8 cellular contexts compared by ENCODE assay signal in genomic region chr2:30239308-30240161, GRCh38.
A peak's percentile ranks its signal among the peaks of the same experiment; 100 is the strongest.
DNase-seq lines count a peak whose midpoint lies in the region; ATAC-seq and TF ChIP-seq lines count a peak whose summit lies in the region.

No MANE protein-coding gene starts in this region.

- peak overlapping the region; percentile 79 for H3K27ac Mint-ChIP-seq in stimulated activated effector memory CD8-positive, alpha-beta T cell treated with anti-CD3 and anti-CD28 coated beads, Interleukin-12 subunit alpha, Interleukin-12 subunit beta, amount 100 ng/mL, for 72 hours

- H3K4me3 Mint-ChIP-seq in stimulated activated effector memory CD8-positive, alpha-beta T cell treated with anti-CD3 and anti-CD28 coated beads, Interleukin-12 subunit alpha, Interleukin-12 subunit beta, amount 100 ng/mL, for 72 hours = peak overlapping the region; percentile 76

- TF ChIP-seq CTCF in LNCAP (IDR thresholded peaks at IDR 0.05) = peak; percentile 90

- DNase-seq in GDM1 (lab: John Stamatoyannopoulos, UW) = peak; percentile 47
- peak; percentile 54 to 75 for DNase-seq in activated CD4-positive, alpha-beta T cell treated with anti-CD3 and anti-CD28 coated beads for 4 hours
- peak; percentile 74 for DNase-seq in ecto neural progenitor cell (ENCODE audit: low spot score)
- DNase-seq in medulla oblongata (ENCODE audit: extremely low spot score) = peak; percentile 44
- peak; percentile 67 to 87 for DNase-seq in stimulated activated effector memory CD8-positive, alpha-beta T cell treated with anti-CD3 and anti-CD28 coated beads, Interleukin-12 subunit alpha, Interleukin-12 subunit beta, amount 100 ng/mL, for 72 hours (ENCODE audit: low spot score in 2 of 2)

- peak; percentile 45 for ATAC-seq in stimulated activated effector memory CD8-positive, alpha-beta T cell treated with anti-CD3 and anti-CD28 coated beads, Interleukin-12 subunit alpha, Interleukin-12 subunit beta, amount 100 ng/mL, for 72 hours
- no peak for ATAC-seq in GM21576 (IDR thresholded peaks at IDR 0.05; ENCODE audit: unreplicated experiment)
- ATAC-seq in GM21786 (IDR thresholded peaks at IDR 0.05; ENCODE audit: unreplicated experiment) = no peak

- peaks cover 100% of the 10 kb centered on the region for H3K36me3 Mint-ChIP-seq in stimulated activated effector memory CD8-positive, alpha-beta T cell treated with anti-CD3 and anti-CD28 coated beads, Interleukin-12 subunit alpha, Interleukin-12 subunit beta, amount 100 ng/mL, for 72 hours

- no peaks in the 10 kb centered on the region for H3K9me3 Mint-ChIP-seq in stimulated activated effector memory CD8-positive, alpha-beta T cell treated with anti-CD3 and anti-CD28 coated beads, Interleukin-12 subunit alpha, Interleukin-12 subunit beta, amount 100 ng/mL, for 72 hours

- H3K4me1 Mint-ChIP-seq in stimulated activated effector memory CD8-positive, alpha-beta T cell treated with anti-CD3 and anti-CD28 coated beads, Interleukin-12 subunit alpha, Interleukin-12 subunit beta, amount 100 ng/mL, for 72 hours = peaks cover 86% of the 10 kb centered on the region
